Comparison of ENCODE assay signal across 10 cellular contexts in genomic region chr3:112640333-112640863, GRCh38. TPM values are rescaled to one million over a fixed set of nuclear protein-coding genes. Genes with fewer than 3 reads are reported as not detected.
DNase-seq lines count a peak whose midpoint lies in the region; ATAC-seq, FAIRE-seq and TF ChIP-seq lines count a peak whose summit lies in the region.
"Had no signal": no experiment of that assay in that cellular context is flagged by ENCODE, and none has a peak within 500 bp of the region (broad histone marks: within the 10 kb centered on the region; RNA-seq: fewer than 3 reads in every experiment).

No MANE protein-coding gene starts in this region.

- H3K23ac ChIP-seq in H9 (ENCODE audit: insufficient read length, low read depth, low read length), result no peak overlapping the region

- H3K9me2 ChIP-seq in hepatocyte (replicated peaks; ENCODE audit: insufficient read depth), result no peaks in the 10 kb centered on the region

- no peaks in the 10 kb centered on the region for H4K20me1 ChIP-seq in H9 (ENCODE audit: control insufficient read depth, insufficient read depth, insufficient read length)
- H4K20me1 ChIP-seq in astrocyte (ENCODE audit: insufficient read depth, low read length), result peaks cover 3% of the 10 kb centered on the region
- no peaks in the 10 kb centered on the region for H4K20me1 ChIP-seq in hepatocyte (ENCODE audit: insufficient read depth, poor library complexity, severe bottlenecking)
- H4K20me1 ChIP-seq in smooth muscle cell (ENCODE audit: low read depth), result no peaks in the 10 kb centered on the region

- H3F3A ChIP-seq in smooth muscle cell (ENCODE audit: low read depth), result peaks cover 15% of the 10 kb centered on the region

- H3T11ph ChIP-seq in H9 (ENCODE audit: low read length), result no peak overlapping the region

- intact Hi-C loops in naive thymus-derived CD4-positive, alpha-beta T cell (cut with micrococcal nuclease), result loop anchor here in 1 of 2 donors (5.0 kb wide), 2 partner anchors 57 to 397 kb away; no protein-coding TSS in a partner anchor

- H3K36me3 Mint-ChIP-seq in H9 (ENCODE audit: insufficient read depth in 1 of 3, low read depth in 3 of 3), result peaks cover 0 to 9% (median 2%) of the 10 kb centered on the region in 3 experiments; a peak in 1 of 7 replicates
- H3K36me3 Mint-ChIP-seq in astrocyte (ENCODE audit: low read depth, unreplicated experiment), result peaks cover 6% of the 10 kb centered on the region
- peaks cover 0 to 1% (median 0%) of the 10 kb centered on the region in 5 donors for H3K36me3 Mint-ChIP-seq in naive thymus-derived CD4-positive, alpha-beta T cell

- H4K91ac ChIP-seq in H9 (ENCODE audit: insufficient read length, low read depth, low read length), result no peak overlapping the region

- no peak overlapping the region for H3K9ac ChIP-seq in H9 (ENCODE audit: extremely low read depth, insufficient read length, low read length)
- peak overlapping the region; percentile 96 for H3K9ac ChIP-seq in astrocyte (ENCODE audit: low read length)
- peak overlapping the region; percentile 93 for H3K9ac ChIP-seq in smooth muscle cell (ENCODE audit: low read depth)

- no peak overlapping the region for H2BK12ac ChIP-seq in H9 (ENCODE audit: insufficient read length, low read depth, low read length)

- no peaks in the 10 kb centered on the region for H3K23me2 ChIP-seq in H9 (ENCODE audit: insufficient read length, low read depth, low read length, poor library complexity, severe bottlenecking)

- H3K79me2 ChIP-seq in H9 (ENCODE audit: insufficient read depth, low read length) (no peaks in the 10 kb centered on the region), astrocyte (ENCODE audit: insufficient read depth, low read length) (peaks cover 51% of the 10 kb centered on the region), hepatocyte (no peaks in the 10 kb centered on the region), smooth muscle cell (ENCODE audit: low read depth) (peaks cover 27% of the 10 kb centered on the region)

- H3K27me3 Mint-ChIP-seq in H9 (ENCODE audit: low read depth), result peaks cover 3% of the 10 kb centered on the region; the same call in 1 of the 2 replicates
- H3K27me3 Mint-ChIP-seq in astrocyte (ENCODE audit: low read depth, unreplicated experiment), result no peaks in the 10 kb centered on the region
- peaks cover 0 to 10% (median 6%) of the 10 kb centered on the region in 5 donors for H3K27me3 Mint-ChIP-seq in naive thymus-derived CD4-positive, alpha-beta T cell
- H3K27me3 Mint-ChIP-seq: central memory CD8-positive, alpha-beta T cell had no signal

- H3K4me3 ChIP-seq in astrocyte (ENCODE audit: insufficient read depth, low read depth, low read length) (peak overlapping the region; percentile 82), hepatocyte (peak overlapping the region; percentile 7), smooth muscle cell (peak overlapping the region; percentile 55)
- H3K4me3 ChIP-seq in naive thymus-derived CD4-positive, alpha-beta T cell (ENCODE audit: low read length), result no peak overlapping the region

- H3K14ac ChIP-seq in H9 (ENCODE audit: insufficient read depth, low read length), result peak overlapping the region; percentile 34; the same call in 1 of the 2 replicates

- peaks cover 13% of the 10 kb centered on the region for H3K4me1 ChIP-seq in H9 (ENCODE audit: insufficient read depth, low read length)
- peaks cover 55% of the 10 kb centered on the region for H3K4me1 ChIP-seq in astrocyte (ENCODE audit: insufficient read depth, low read length)
- peaks cover 25% of the 10 kb centered on the region for H3K4me1 ChIP-seq in hepatocyte (ENCODE audit: insufficient read depth)
- H3K4me1 ChIP-seq in smooth muscle cell (ENCODE audit: low read depth), result peaks cover 32% of the 10 kb centered on the region
- peaks cover 0 to 14% of the 10 kb centered on the region in 2 donors for H3K4me1 ChIP-seq in naive thymus-derived CD4-positive, alpha-beta T cell (ENCODE audit: control insufficient read depth in 2 of 2, insufficient read depth in 2 of 2, low read length in 2 of 2)

- H2AK5ac ChIP-seq in H9 (ENCODE audit: insufficient read length, low read length), result no peak overlapping the region

- TF ChIP-seq CTCF in H9 (conservative IDR thresholded peaks at IDR 0.05), result no peak
- no peak for TF ChIP-seq CTCF in astrocyte (IDR thresholded peaks at IDR 0.05; ENCODE audit: insufficient read depth, low read depth, low read length)
- TF ChIP-seq CTCF in hepatocyte (IDR thresholded peaks at IDR 0.05; ENCODE audit: poor library complexity), result no peak
- no peak for TF ChIP-seq CTCF in smooth muscle cell (IDR thresholded peaks at IDR 0.05; ENCODE audit: borderline replicate concordance, insufficient read depth, poor library complexity, severe bottlenecking)

- FAIRE-seq in astrocyte (lab: Jason Lieb, UNC), result no peak

- no peak overlapping the region for H3K27ac Mint-ChIP-seq in H9
- no peak overlapping the region for H3K27ac Mint-ChIP-seq in astrocyte (ENCODE audit: unreplicated experiment)
- H3K27ac Mint-ChIP-seq in naive thymus-derived CD4-positive, alpha-beta T cell, result no peak overlapping the region

- POLR2A ChIA-PET in naive thymus-derived CD4-positive, alpha-beta T cell (lab: Charles Lee), result no interaction called here
- POLR2A ChIA-PET in HEK293T (lab: Yijun Ruan, JAX), result no interaction called here

- H3K4me2 ChIP-seq in H9 (ENCODE audit: insufficient read depth, insufficient read length, low read length) (no peak overlapping the region), astrocyte (ENCODE audit: low read length) (peak overlapping the region; percentile 88), hepatocyte (peak overlapping the region; percentile 74), smooth muscle cell (peak overlapping the region; percentile 87)

- no peak overlapping the region for H3K27ac ChIP-seq in H9 (ENCODE audit: insufficient read length, low read depth, low read length)
- H3K27ac ChIP-seq in astrocyte (ENCODE audit: low read depth, low read length), result peak overlapping the region; percentile 95
- peak overlapping the region; percentile 88 for H3K27ac ChIP-seq in hepatocyte
- H3K27ac ChIP-seq in smooth muscle cell (ENCODE audit: low read depth), result peak overlapping the region; percentile 96
- H3K27ac ChIP-seq in naive thymus-derived CD4-positive, alpha-beta T cell (ENCODE audit: low read depth, low read length), result no peak overlapping the region

- H3K9me3 Mint-ChIP-seq in H9 (no peaks in the 10 kb centered on the region), astrocyte (ENCODE audit: unreplicated experiment) (no peaks in the 10 kb centered on the region)
- H3K9me3 Mint-ChIP-seq in naive thymus-derived CD4-positive, alpha-beta T cell, result no peaks in the 10 kb centered on the region
- H3K9me3 Mint-ChIP-seq: central memory CD8-positive, alpha-beta T cell had no signal

- peak overlapping the region; percentile 82 for H2AFZ ChIP-seq in H9 (ENCODE audit: low read length)
- no peak overlapping the region for H2AFZ ChIP-seq in astrocyte (ENCODE audit: low read depth, low read length)
- peak overlapping the region; percentile 24 for H2AFZ ChIP-seq in hepatocyte
- H2AFZ ChIP-seq in smooth muscle cell (ENCODE audit: low read depth), result peak overlapping the region; percentile 28

- no peak for ATAC-seq in naive thymus-derived CD4-positive, alpha-beta T cell
- no peak for ATAC-seq in stimulated activated naive CD8-positive, alpha-beta T cell treated with anti-CD3 and anti-CD28 coated beads, Interleukin-15, Interleukin-2, amounts not matched to agents 100 U/mL and 50 U/mL, for 24 hours

- no peak overlapping the region for H3K56ac ChIP-seq in H9 (ENCODE audit: insufficient read length, low read depth, low read length)

- no peaks in the 10 kb centered on the region for H3K79me1 ChIP-seq in H9 (ENCODE audit: insufficient read depth, low read depth, low read length, poor library complexity, severe bottlenecking)

- H3K18ac ChIP-seq in H9 (ENCODE audit: insufficient read length, low read depth, low read length), result no peak overlapping the region

- no peak overlapping the region for H4K5ac ChIP-seq in H9 (ENCODE audit: insufficient read length, low read depth, low read length)

- no peak overlapping the region for H2BK120ac ChIP-seq in H9 (ENCODE audit: low read depth, low read length, poor library complexity, severe bottlenecking)

- no peak overlapping the region for H2BK20ac ChIP-seq in H9 (ENCODE audit: low read depth, low read length, poor library complexity, severe bottlenecking)

- H2BK5ac ChIP-seq in H9 (ENCODE audit: insufficient read length, low read length), result no peak overlapping the region

- CTCF ChIA-PET in naive thymus-derived CD4-positive, alpha-beta T cell (lab: Charles Lee), result interaction anchor here (0.7 kb wide), 1 partner anchor 13 kb away, joined by 3 read pairs; no protein-coding TSS in a partner anchor
- CTCF ChIA-PET in HEK293T (lab: Yijun Ruan, JAX), result interaction anchor here (0.8 to 1.3 kb wide), 3 partner anchors 62 to 648 kb away, joined by 3 to 6 read pairs (median 3); no protein-coding TSS in a partner anchor

- H3K36me3 ChIP-seq in astrocyte (ENCODE audit: insufficient read depth, low read length) (no peaks in the 10 kb centered on the region), hepatocyte (replicated peaks; ENCODE audit: insufficient read depth, low read depth) (no peaks in the 10 kb centered on the region), smooth muscle cell (ENCODE audit: low read depth) (no peaks in the 10 kb centered on the region)
- H3K36me3 ChIP-seq in naive thymus-derived CD4-positive, alpha-beta T cell (ENCODE audit: control insufficient read depth in 2 of 3, insufficient read depth in 3 of 3, low read length in 3 of 3), result no peaks in the 10 kb centered on the region

- no peaks in the 10 kb centered on the region for H3K9me3 ChIP-seq in H9 (ENCODE audit: control insufficient read depth, low read depth, low read length)
- H3K9me3 ChIP-seq in astrocyte (ENCODE audit: insufficient read depth, low read depth, low read length), result no peaks in the 10 kb centered on the region
- H3K9me3 ChIP-seq in hepatocyte (ENCODE audit: low read depth), result no peaks in the 10 kb centered on the region
- H3K9me3 ChIP-seq in smooth muscle cell (replicated peaks; ENCODE audit: low read depth), result no peaks in the 10 kb centered on the region
- H3K9me3 ChIP-seq in naive thymus-derived CD4-positive, alpha-beta T cell (ENCODE audit: control insufficient read depth in 2 of 3, low read length in 3 of 3), result no peaks in the 10 kb centered on the region

- no peaks in the 10 kb centered on the region for H3K27me3 ChIP-seq in H9 (ENCODE audit: insufficient read depth, low read length)
- no peaks in the 10 kb centered on the region for H3K27me3 ChIP-seq in astrocyte (ENCODE audit: insufficient read depth, low read length)
- no peaks in the 10 kb centered on the region for H3K27me3 ChIP-seq in hepatocyte
- H3K27me3 ChIP-seq in smooth muscle cell (ENCODE audit: low read depth), result no peaks in the 10 kb centered on the region
- H3K27me3 ChIP-seq in naive thymus-derived CD4-positive, alpha-beta T cell (ENCODE audit: control insufficient read depth in 2 of 2, insufficient read depth in 2 of 2, low read length in 2 of 2), result no peaks in the 10 kb centered on the region

- H3K4me3 Mint-ChIP-seq in H9 (no peak overlapping the region), astrocyte (ENCODE audit: unreplicated experiment) (no peak overlapping the region)
- H3K4me3 Mint-ChIP-seq in naive thymus-derived CD4-positive, alpha-beta T cell, result no peak overlapping the region
- H3K4me3 Mint-ChIP-seq: central memory CD8-positive, alpha-beta T cell had no signal

- no peak overlapping the region for H3K4ac ChIP-seq in H9 (ENCODE audit: low read depth, low read length)

- DNase-seq in H9, result no peak
- DNase-seq in astrocyte (ENCODE audit: low read depth), result peak; percentile 85
- DNase-seq in hepatocyte (ENCODE audit: low spot score), result peak; percentile 54
- DNase-seq in smooth muscle cell (lab: John Stamatoyannopoulos, UW; ENCODE audit: unreplicated experiment), result no peak
- no peak for DNase-seq in naive thymus-derived CD4-positive, alpha-beta T cell
- DNase-seq in HEK293T (ENCODE audit: extremely low spot score), result no peak
- DNase-seq in stimulated activated naive CD8-positive, alpha-beta T cell treated with anti-CD3 and anti-CD28 coated beads, Interleukin-15, Interleukin-2, amounts not matched to agents 100 U/mL and 50 U/mL, for 24 hours, result no peak
- no peak for DNase-seq in stimulated activated CD4-positive, alpha-beta T cell treated with anti-CD3 and anti-CD28 coated beads, Interleukin-4, amount 100 ng/mL, for 4 hours
- DNase-seq: T-helper 2 cell had no signal

- H2BK15ac ChIP-seq in H9 (ENCODE audit: low read depth, low read length), result no peak overlapping the region

- WGBS in H9 (ENCODE audit: extremely low coverage, insufficient read length, low lambda C conversion rate), result no CpG with 5 or more reads among the region's 9 CpGs
- WGBS in hepatocyte (ENCODE audit: low lambda C conversion rate, missing lambda C conversion rate), result 6% methylated on average over 9 of the region's 9 CpGs
- 1% methylated on average over 9 of the region's 9 CpGs for WGBS in smooth muscle cell (ENCODE audit: low lambda C conversion rate)

- H3K4me1 Mint-ChIP-seq in H9 (peaks cover 3 to 12% of the 10 kb centered on the region in 2 experiments), astrocyte (ENCODE audit: low read depth, unreplicated experiment) (peaks cover 35% of the 10 kb centered on the region)
- H3K4me1 Mint-ChIP-seq in naive thymus-derived CD4-positive, alpha-beta T cell, result peaks cover 7 to 22% (median 9%) of the 10 kb centered on the region in 7 donors

- H4K8ac ChIP-seq in H9 (replicated peaks; ENCODE audit: insufficient read length, low read depth, low read length), result no peak overlapping the region

RNA-seq across cellular contexts. Expression of gene CCDC80, which starts 0.5 kb away (rescaled TPM):
- total RNA-seq in H9 (2021) (4.6 and 5.4 TPM in 2 replicates), astrocyte (272 and 333 TPM in 2 replicates), hepatocyte (26.6 and 27.1 TPM in 2 replicates), smooth muscle cell (67.9 and 83.2 TPM in 2 replicates)
- polyA plus RNA-seq in hepatocyte (83.5 and 95.4 TPM in 2 replicates), smooth muscle cell (147 and 159 TPM in 2 replicates)
- under 1 TPM in 2 of 5 experiments, not detected in 3; 0.05 to 0.12 TPM for total RNA-seq in naive thymus-derived CD4-positive, alpha-beta T cell
- polyA plus RNA-seq in naive thymus-derived CD4-positive, alpha-beta T cell, result under 1 TPM in 1 of 2 donors, not detected in 1; 0.08 TPM

Comparison
In these comparisons a context has a peak if more than half of its experiments do, and no peak if none do; other contexts are left out.
1. DNase-seq: peak in astrocyte (single experiment) and hepatocyte (single experiment); none in H9 (single experiment), smooth muscle cell (single experiment), naive thymus-derived CD4-positive, alpha-beta T cell (0 of 9), HEK293T (single experiment), stimulated activated naive CD8-positive, alpha-beta T cell treated with anti-CD3 and anti-CD28 coated beads, Interleukin-15, Interleukin-2, amounts not matched to agents 100 U/mL and 50 U/mL, for 24 hours (single experiment) and stimulated activated CD4-positive, alpha-beta T cell treated with anti-CD3 and anti-CD28 coated beads, Interleukin-4, amount 100 ng/mL, for 4 hours (0 of 2).
2. H3K27ac ChIP-seq: peak in astrocyte (single experiment), hepatocyte (single experiment) and smooth muscle cell (single experiment); none in H9 (single experiment) and naive thymus-derived CD4-positive, alpha-beta T cell (single experiment).